In the genomic region with DNA sequence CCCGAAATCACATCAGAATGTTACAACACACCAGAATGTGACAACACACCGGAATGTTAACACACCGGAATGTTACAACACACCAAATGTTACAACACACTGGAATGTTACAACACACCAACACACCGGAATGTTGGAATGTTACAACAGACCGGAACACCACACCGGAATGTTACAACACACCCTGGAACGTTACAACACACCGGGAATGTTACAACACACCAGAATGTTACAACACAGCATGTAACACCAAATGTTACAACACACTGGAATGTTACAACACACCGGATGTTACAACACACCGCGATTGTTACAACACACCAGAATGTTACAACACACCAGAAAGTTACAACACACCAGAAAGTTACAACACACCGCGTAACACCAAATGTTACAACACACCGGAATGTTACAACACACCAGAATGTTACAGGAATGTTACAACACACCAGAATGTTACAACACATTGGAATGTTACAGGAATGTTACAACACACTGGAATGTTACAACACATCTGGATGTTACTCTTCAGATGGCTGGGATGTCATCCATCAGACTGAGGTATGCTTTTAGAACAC, we compare ENCODE assay signal across 10 cellular contexts. TPM values are rescaled to one million over a fixed set of nuclear protein-coding genes. Genes with fewer than 3 reads are reported as not detected.
DNase-seq lines count a peak whose midpoint lies in the region; ATAC-seq and TF ChIP-seq lines count a peak whose summit lies in the region.
"Had no signal": no experiment of that assay in that cellular context is flagged by ENCODE, and none has a peak within 500 bp of the region (broad histone marks: within the 10 kb centered on the region; RNA-seq: fewer than 3 reads in every experiment).

No MANE protein-coding gene starts in this region.

- TF ChIP-seq EP300 in esophagus muscularis mucosa (IDR thresholded peaks at IDR 0.05): no peak

- no peaks in the 10 kb centered on the region for H3K27me3 Mint-ChIP-seq in T-helper 2 cell treated with Interferon-gamma antibody and Interleukin-4, amounts not matched to agents 5 μg/mL and 100 μg/mL, for 36 hours (ENCODE audit: low read depth)

- H3K9me3 ChIP-seq in RWPE2 (ENCODE audit: severe bottlenecking) (no peaks in the 10 kb centered on the region), esophagus muscularis mucosa (no peaks in the 10 kb centered on the region)
- H3K9me3 ChIP-seq: transverse colon had no signal

- no peak for TF ChIP-seq POLR2A in esophagus muscularis mucosa (IDR thresholded peaks at IDR 0.05; ENCODE audit: low read depth)

- DNase-seq in T-helper 2 cell treated with Interferon-gamma antibody and Interleukin-4, amounts not matched to agents 5 μg/mL and 100 μg/mL, for 36 hours (ENCODE audit: low spot score): no peak
- DNase-seq in T-helper 2 cell: no peak
- DNase-seq in RWPE2 (ENCODE audit: low spot score): no peak
- DNase-seq in esophagus muscularis mucosa (ENCODE audit: extremely low spot score): no peak
- peak; percentile 58 for DNase-seq in skeletal muscle cell (ENCODE audit: low read depth)
- DNase-seq in NCI-H82 treated with DMSO at 0.1 percent for 48 hours (lab: John Stamatoyannopoulos, UW; ENCODE audit: unreplicated experiment): no peak
- DNase-seq: NCI-H774, transverse colon had no signal

- no peak for ATAC-seq in RWPE2 (ENCODE audit: low read depth)
- ATAC-seq in HG02973 (IDR thresholded peaks at IDR 0.05; ENCODE audit: unreplicated experiment): no peak
- no peak for ATAC-seq in HG03039 (IDR thresholded peaks at IDR 0.05; ENCODE audit: unreplicated experiment)

- H3K9me3 Mint-ChIP-seq in T-helper 2 cell treated with Interferon-gamma antibody and Interleukin-4, amounts not matched to agents 5 μg/mL and 100 μg/mL, for 36 hours: no peaks in the 10 kb centered on the region

- H3K27ac ChIP-seq in RWPE2 (ENCODE audit: poor library complexity, severe bottlenecking): peak overlapping the region; percentile 51
- peak overlapping the region in 3 of 4 donors; percentile 5 to 62 (median 61) for H3K27ac ChIP-seq in esophagus muscularis mucosa (replicated peaks in 1 of 4)
- H3K27ac ChIP-seq: transverse colon had no signal

- WGBS in esophagus muscularis mucosa: 92% methylated on average over 14 of the region's 14 CpGs

- H3K36me3 Mint-ChIP-seq in T-helper 2 cell treated with Interferon-gamma antibody and Interleukin-4, amounts not matched to agents 5 μg/mL and 100 μg/mL, for 36 hours (ENCODE audit: low read depth): peaks cover 56% of the 10 kb centered on the region

- H3K27ac Mint-ChIP-seq in T-helper 2 cell treated with Interferon-gamma antibody and Interleukin-4, amounts not matched to agents 5 μg/mL and 100 μg/mL, for 36 hours: peak overlapping the region; percentile 3

- H3K4me3 ChIP-seq in RWPE2 (ENCODE audit: severe bottlenecking) (no peak overlapping the region), esophagus muscularis mucosa (no peak overlapping the region), skeletal muscle cell (ENCODE audit: low read depth, low read length) (no peak overlapping the region)
- H3K4me3 ChIP-seq: transverse colon had no signal

- peaks cover 15% of the 10 kb centered on the region for H3K4me1 Mint-ChIP-seq in T-helper 2 cell treated with Interferon-gamma antibody and Interleukin-4, amounts not matched to agents 5 μg/mL and 100 μg/mL, for 36 hours (ENCODE audit: low read depth)

- H3K4me3 Mint-ChIP-seq in T-helper 2 cell treated with Interferon-gamma antibody and Interleukin-4, amounts not matched to agents 5 μg/mL and 100 μg/mL, for 36 hours: peak overlapping the region; percentile 62

- intact Hi-C loops in esophagus muscularis mucosa (cut with DNase I): no loop called here

- no peaks in the 10 kb centered on the region for H3K4me1 ChIP-seq in RWPE2 (ENCODE audit: insufficient read depth, poor library complexity, severe bottlenecking)
- no peaks in the 10 kb centered on the region for H3K4me1 ChIP-seq in esophagus muscularis mucosa
- H3K4me1 ChIP-seq: transverse colon had no signal

- H3K27me3 ChIP-seq in RWPE2 (ENCODE audit: insufficient read depth, poor library complexity, severe bottlenecking) (no peaks in the 10 kb centered on the region), esophagus muscularis mucosa (no peaks in the 10 kb centered on the region)
- H3K27me3 ChIP-seq: transverse colon had no signal

- peaks cover 59% of the 10 kb centered on the region for H3K36me3 ChIP-seq in RWPE2 (ENCODE audit: low read depth)
- peaks cover 51 to 82% (median 78%) of the 10 kb centered on the region in 4 donors for H3K36me3 ChIP-seq in esophagus muscularis mucosa

- no peak for TF ChIP-seq CTCF in RWPE2 (IDR thresholded peaks at IDR 0.05; ENCODE audit: poor library complexity, severe bottlenecking)
- TF ChIP-seq CTCF in esophagus muscularis mucosa (IDR thresholded peaks at IDR 0.05): no peak

RNA-seq across cellular contexts. Expression of a gene that starts 21.1 kb away (rescaled TPM):
- total RNA-seq in esophagus muscularis mucosa: 10 to 100 TPM; 35.7 to 41.7 (median 40.0) TPM

RNA-seq across cellular contexts. Expression of a gene that starts 37.7 kb away (rescaled TPM):
- total RNA-seq in esophagus muscularis mucosa: 100 to 1,000 TPM in 2 of 4 donors, 10 to 100 TPM in 2; 72.3 to 123 (median 93.4) TPM
